Comparison of ENCODE assay signal across 1 cellular context in the genomic region with DNA sequence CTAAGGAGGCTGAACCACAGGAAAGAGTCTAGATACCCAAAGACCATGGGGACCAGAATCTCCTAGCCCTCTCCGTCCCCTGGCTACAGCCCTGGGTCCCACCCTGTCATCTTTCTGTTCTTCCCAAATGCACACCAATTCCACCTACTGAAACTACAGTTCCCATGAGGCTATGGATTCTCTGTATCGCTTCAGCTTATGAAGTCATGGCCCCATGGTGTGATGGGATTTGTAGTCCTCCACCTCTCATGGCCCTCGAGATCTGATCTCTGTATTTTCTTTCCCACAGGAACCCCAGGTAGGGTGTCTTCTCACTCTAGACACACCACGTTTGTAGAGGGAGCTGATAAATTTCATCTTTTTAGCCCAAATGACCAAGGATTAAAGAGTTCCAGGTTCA.
TF ChIP-seq lines count a peak whose summit lies in the region.

No MANE protein-coding gene starts in this region.

TF ChIP-seq in SK-N-SH treated with all-trans-retinoic acid at 6 μM for 48 hours, 23 proteins besides CTCF, POLR2A, EP300 and RAD21 (continued from another document):
- TF ChIP-seq, protein P1, sequence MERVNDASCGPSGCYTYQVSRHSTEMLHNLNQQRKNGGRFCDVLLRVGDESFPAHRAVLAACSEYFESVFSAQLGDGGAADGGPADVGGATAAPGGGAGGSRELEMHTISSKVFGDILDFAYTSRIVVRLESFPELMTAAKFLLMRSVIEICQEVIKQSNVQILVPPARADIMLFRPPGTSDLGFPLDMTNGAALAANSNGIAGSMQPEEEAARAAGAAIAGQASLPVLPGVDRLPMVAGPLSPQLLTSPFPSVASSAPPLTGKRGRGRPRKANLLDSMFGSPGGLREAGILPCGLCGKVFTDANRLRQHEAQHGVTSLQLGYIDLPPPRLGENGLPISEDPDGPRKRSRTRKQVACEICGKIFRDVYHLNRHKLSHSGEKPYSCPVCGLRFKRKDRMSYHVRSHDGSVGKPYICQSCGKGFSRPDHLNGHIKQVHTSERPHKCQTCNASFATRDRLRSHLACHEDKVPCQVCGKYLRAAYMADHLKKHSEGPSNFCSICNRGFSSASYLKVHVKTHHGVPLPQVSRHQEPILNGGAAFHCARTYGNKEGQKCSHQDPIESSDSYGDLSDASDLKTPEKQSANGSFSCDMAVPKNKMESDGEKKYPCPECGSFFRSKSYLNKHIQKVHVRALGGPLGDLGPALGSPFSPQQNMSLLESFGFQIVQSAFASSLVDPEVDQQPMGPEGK (CRISPR knock-in tag; IDR thresholded peaks at IDR 0.05; ENCODE audit: borderline replicate concordance) = no peak
- no peak for TF ChIP-seq ZNF8 (CRISPR knock-in tag; IDR thresholded peaks at IDR 0.05)
- TF ChIP-seq RARB (CRISPR knock-in tag; IDR thresholded peaks at IDR 0.05) = no peak
- no peak for TF ChIP-seq CSRNP3 (CRISPR knock-in tag; IDR thresholded peaks at IDR 0.05)
- TF ChIP-seq ZFP3 (CRISPR knock-in tag; IDR thresholded peaks at IDR 0.05) = no peak
